7 cellular contexts compared by ENCODE assay signal in the genomic region with DNA sequence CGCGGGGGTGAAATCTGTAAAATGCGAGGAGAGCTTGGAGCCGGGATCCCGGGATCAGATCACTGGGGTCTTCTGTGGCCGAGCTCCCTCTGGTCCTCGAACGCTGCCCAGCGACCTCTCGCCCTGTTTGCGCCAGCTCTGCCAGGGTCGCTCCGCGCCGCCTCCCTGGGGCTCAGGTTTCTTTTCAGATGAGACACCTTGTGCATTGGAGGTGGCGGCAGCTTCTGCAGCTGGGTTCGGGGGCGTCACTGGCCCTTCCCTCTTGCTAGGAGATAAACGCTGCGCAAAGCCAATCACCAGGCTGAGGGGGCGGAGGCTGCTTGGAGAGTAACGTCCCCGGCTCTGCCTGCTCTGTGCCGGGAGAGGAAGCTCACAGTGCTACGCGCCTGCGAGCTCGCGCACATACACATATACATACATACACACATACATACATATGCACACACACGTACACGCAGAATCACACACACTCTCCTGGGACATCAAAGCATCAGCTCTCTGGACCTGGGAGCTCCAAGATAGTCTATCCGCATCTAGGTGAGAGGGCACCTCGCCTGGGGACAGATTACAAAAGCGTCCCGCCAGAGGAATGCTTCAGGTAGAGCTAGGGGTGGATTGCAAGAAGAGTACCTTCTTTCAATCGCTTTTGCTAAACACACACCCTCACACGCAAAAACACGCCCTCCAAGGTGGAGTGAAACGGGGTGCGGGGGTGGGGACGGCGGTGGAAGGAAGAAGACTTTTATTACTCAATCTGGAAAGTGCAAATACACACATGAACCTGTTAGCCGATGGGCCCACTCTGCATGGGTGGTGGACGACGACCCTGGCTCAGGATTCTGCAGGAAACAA. TPM values are rescaled to one million over a fixed set of nuclear protein-coding genes. Genes with fewer than 3 reads are reported as not detected.
DNase-seq lines count a peak whose midpoint lies in the region; ATAC-seq lines count a peak whose summit lies in the region.

A gene with protein sequence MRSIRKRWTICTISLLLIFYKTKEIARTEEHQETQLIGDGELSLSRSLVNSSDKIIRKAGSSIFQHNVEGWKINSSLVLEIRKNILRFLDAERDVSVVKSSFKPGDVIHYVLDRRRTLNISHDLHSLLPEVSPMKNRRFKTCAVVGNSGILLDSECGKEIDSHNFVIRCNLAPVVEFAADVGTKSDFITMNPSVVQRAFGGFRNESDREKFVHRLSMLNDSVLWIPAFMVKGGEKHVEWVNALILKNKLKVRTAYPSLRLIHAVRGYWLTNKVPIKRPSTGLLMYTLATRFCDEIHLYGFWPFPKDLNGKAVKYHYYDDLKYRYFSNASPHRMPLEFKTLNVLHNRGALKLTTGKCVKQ (minus strand): TSS at position 247 of the 852 bp plus-strand sequence. CDS start 327 bp downstream, outside the sequence.

- H3K9me3 Mint-ChIP-seq in activated CD4-positive, alpha-beta memory T cell treated with anti-CD3 and anti-CD28 coated beads, Interleukin-2, amount 10 ng/mL, durations not matched to agents 7 days and 5 days: no peaks in the 10 kb centered on the region
- H3K9me3 Mint-ChIP-seq in memory B cell: no peaks in the 10 kb centered on the region

- peaks cover 34% of the 10 kb centered on the region for H3K4me1 Mint-ChIP-seq in activated CD4-positive, alpha-beta memory T cell treated with anti-CD3 and anti-CD28 coated beads, Interleukin-2, amount 10 ng/mL, durations not matched to agents 7 days and 5 days
- H3K4me1 Mint-ChIP-seq in memory B cell: peaks cover 43% of the 10 kb centered on the region

- H3K27ac Mint-ChIP-seq in activated CD4-positive, alpha-beta memory T cell treated with anti-CD3 and anti-CD28 coated beads, Interleukin-2, amount 10 ng/mL, durations not matched to agents 7 days and 5 days: peak within 1 kb of the TSS; percentile 99
- peak within 1 kb of the TSS; percentile 99 for H3K27ac Mint-ChIP-seq in memory B cell

- ATAC-seq in GM18909 (IDR thresholded peaks at IDR 0.05; ENCODE audit: poor library complexity, unreplicated experiment): peak; percentile 72
- peak; percentile 74 for ATAC-seq in HG03159 (IDR thresholded peaks at IDR 0.05; ENCODE audit: unreplicated experiment)
- ATAC-seq in memory B cell (ENCODE audit: low read depth): peak; percentile 64

- CTCF ChIA-PET in activated CD4-positive, alpha-beta memory T cell treated with anti-CD3 and anti-CD28 coated beads, Interleukin-2, amount 10 ng/mL, durations not matched to agents 7 days and 5 days (lab: Charles Lee): interaction anchor here (1.0 to 5.7 kb wide), 8 partner anchors 10 to 129 kb away, joined by 3 to 49 read pairs (median 4); no protein-coding TSS in a partner anchor

- POLR2A ChIA-PET in activated CD4-positive, alpha-beta memory T cell treated with anti-CD3 and anti-CD28 coated beads, Interleukin-2, amount 10 ng/mL, durations not matched to agents 7 days and 5 days (lab: Charles Lee): interaction anchor here (0.6 to 6.9 kb wide), 31 partner anchors 10 to 1974 kb away, joined by 3 to 413 read pairs (median 4); a partner anchor contains a TSS

- peak; percentile 73 for DNase-seq in NCI-H69 (lab: John Stamatoyannopoulos, UW)
- peak; percentile 95 for DNase-seq in activated CD4-positive, alpha-beta memory T cell treated with anti-CD3 and anti-CD28 coated beads, Interleukin-2, amount 10 ng/mL, durations not matched to agents 7 days and 5 days
- DNase-seq in effector CD4-positive, alpha-beta T cell: peak; percentile 88
- peak; percentile 78 to 89 for DNase-seq in memory B cell (ENCODE audit: low spot score in 2 of 2)
- DNase-seq in stimulated activated CD4-positive, alpha-beta T cell treated with anti-CD3 and anti-CD28 coated beads, TNF-alpha, amount 100 ng/mL, for 48 hours (ENCODE audit: low read depth in 3 of 3): peak; percentile 81 to 90 (median 87)

- no peaks in the 10 kb centered on the region for H3K27me3 Mint-ChIP-seq in activated CD4-positive, alpha-beta memory T cell treated with anti-CD3 and anti-CD28 coated beads, Interleukin-2, amount 10 ng/mL, durations not matched to agents 7 days and 5 days
- no peaks in the 10 kb centered on the region for H3K27me3 Mint-ChIP-seq in memory B cell

- peaks cover 44% of the 10 kb centered on the region for H3K36me3 Mint-ChIP-seq in activated CD4-positive, alpha-beta memory T cell treated with anti-CD3 and anti-CD28 coated beads, Interleukin-2, amount 10 ng/mL, durations not matched to agents 7 days and 5 days (ENCODE audit: low read depth)
- H3K36me3 Mint-ChIP-seq in memory B cell: peaks cover 2% of the 10 kb centered on the region

- peak within 1 kb of the TSS; percentile 97 for H3K4me3 Mint-ChIP-seq in activated CD4-positive, alpha-beta memory T cell treated with anti-CD3 and anti-CD28 coated beads, Interleukin-2, amount 10 ng/mL, durations not matched to agents 7 days and 5 days
- peak within 1 kb of the TSS; percentile 91 for H3K4me3 Mint-ChIP-seq in memory B cell

RNA-seq across cellular contexts. Expression of the gene that starts here (rescaled TPM):
- 10 to 100 TPM; 69.4 to 72.1 TPM for total RNA-seq in activated CD4-positive, alpha-beta memory T cell treated with anti-CD3 and anti-CD28 coated beads, Interleukin-2, amount 10 ng/mL, durations not matched to agents 7 days and 5 days

Comparison
In these comparisons a context has a peak if more than half of its experiments do, and no peak if none do; other contexts are left out.
1. Peak in every context shown above with its lines: DNase-seq and ATAC-seq.